In genomic region chr15:40891810-40892448, GRCh38 we compare ENCODE assay signal across 8 cellular contexts.
A peak's percentile ranks its signal among the peaks of the same experiment; 100 is the strongest.
DNase-seq lines count a peak whose midpoint lies in the region; ATAC-seq and TF ChIP-seq lines count a peak whose summit lies in the region.

No MANE protein-coding gene starts in this region.

- peak; percentile 39 for DNase-seq in stimulated activated CD4-positive, alpha-beta T cell treated with anti-CD3 and anti-CD28 coated beads, Interleukin-15, amount 100 ng/mL, for 24 hours
- no peak for DNase-seq in stimulated activated CD4-positive, alpha-beta T cell treated with anti-CD3 and anti-CD28 coated beads, Interleukin-1b, Interleukin-23, amount 100 ng/mL, for 48 hours
- peak; percentile 64 for DNase-seq in NCI-H146 (lab: John Stamatoyannopoulos, UW)
- DNase-seq in hippocampal formation (lab: John Stamatoyannopoulos, UW), result peak; percentile 22 to 30
- DNase-seq in stimulated activated naive CD8-positive, alpha-beta T cell treated with anti-CD3 and anti-CD28 coated beads, Interleukin-15, Interleukin-2, amounts not matched to agents 100 U/mL and 50 U/mL, for 24 hours, result peak; percentile 37
- no peak for DNase-seq in middle frontal gyrus (ENCODE audit: extremely low spot score, low spot score)

- TF ChIP-seq CTCF in WI38 (IDR thresholded peaks at IDR 0.05; ENCODE audit: low read depth, low read length), result peak; percentile 86

- H3K4me3 ChIP-seq in WI38 (ENCODE audit: low read depth, low read length), result no peak overlapping the region

- ATAC-seq in stimulated activated naive CD8-positive, alpha-beta T cell treated with anti-CD3 and anti-CD28 coated beads, Interleukin-15, Interleukin-2, amounts not matched to agents 100 U/mL and 50 U/mL, for 24 hours, result no peak
- ATAC-seq in HG03045 (IDR thresholded peaks at IDR 0.05; ENCODE audit: unreplicated experiment), result no peak

Comparison
In these comparisons a context has a peak if more than half of its experiments do, and no peak if none do; other contexts are left out.
1. DNase-seq: peak in stimulated activated CD4-positive, alpha-beta T cell treated with anti-CD3 and anti-CD28 coated beads, Interleukin-15, amount 100 ng/mL, for 24 hours (single experiment), NCI-H146 (single experiment), hippocampal formation (2 of 2) and stimulated activated naive CD8-positive, alpha-beta T cell treated with anti-CD3 and anti-CD28 coated beads, Interleukin-15, Interleukin-2, amounts not matched to agents 100 U/mL and 50 U/mL, for 24 hours (single experiment); none in stimulated activated CD4-positive, alpha-beta T cell treated with anti-CD3 and anti-CD28 coated beads, Interleukin-1b, Interleukin-23, amount 100 ng/mL, for 48 hours (single experiment) and middle frontal gyrus (single experiment).